1 cellular context compared by ENCODE assay signal in the genomic region with DNA sequence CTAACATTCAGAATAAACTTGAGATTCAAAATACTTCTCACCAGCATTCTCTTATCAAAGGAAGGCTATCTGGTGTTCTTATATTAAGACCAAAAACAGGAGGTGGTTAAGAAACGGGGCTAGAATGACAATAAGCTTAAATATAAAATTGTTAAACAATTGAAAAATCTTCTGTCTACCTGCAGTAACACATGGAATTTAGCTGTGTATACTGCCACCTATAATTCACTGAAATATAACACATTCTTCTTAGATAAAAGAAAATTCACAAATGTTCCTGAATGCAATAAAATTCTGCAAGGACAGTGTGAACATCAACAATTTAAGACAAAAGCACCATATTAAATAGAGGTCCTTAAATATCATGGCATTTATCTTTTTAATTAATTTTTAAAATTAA.
TF ChIP-seq lines count a peak whose summit lies in the region.

No MANE protein-coding gene starts in this region.

TF ChIP-seq in endothelial cell of umbilical vein, 7 proteins besides CTCF, POLR2A, EP300 and RAD21:
- TF ChIP-seq GATA2 (IDR thresholded peaks at IDR 0.05; ENCODE audit: insufficient read depth, insufficient read length, low read depth, low read length) (no peak), EZH2 (IDR thresholded peaks at IDR 0.05; ENCODE audit: borderline replicate concordance, low read depth, low read length, severe bottlenecking) (no peak), MYC (IDR thresholded peaks at IDR 0.05; ENCODE audit: low read depth, low read length) (no peak), JUN (IDR thresholded peaks at IDR 0.05; ENCODE audit: borderline replicate concordance, insufficient read depth, insufficient read length, low read depth) (no peak), FOS (IDR thresholded peaks at IDR 0.05; ENCODE audit: borderline replicate concordance, insufficient read depth, low read length) (no peak), POLR2AphosphoS5 (IDR thresholded peaks at IDR 0.05; ENCODE audit: insufficient read depth, low read depth, low read length) (no peak)
- TF ChIP-seq, protein P1, sequence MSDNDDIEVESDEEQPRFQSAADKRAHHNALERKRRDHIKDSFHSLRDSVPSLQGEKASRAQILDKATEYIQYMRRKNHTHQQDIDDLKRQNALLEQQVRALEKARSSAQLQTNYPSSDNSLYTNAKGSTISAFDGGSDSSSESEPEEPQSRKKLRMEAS (IDR thresholded peaks at IDR 0.05; ENCODE audit: insufficient read depth, insufficient read length), result no peak
